ENCODE assay signal across 3 cellular contexts in genomic region chr5:147995846-147996245, GRCh38.
"Had no signal": no experiment of that assay in that cellular context is flagged by ENCODE, and none has a peak within 500 bp of the region (broad histone marks: within the 10 kb centered on the region; RNA-seq: fewer than 3 reads in every experiment).

No MANE protein-coding gene starts in this region.

- H3K4me3 ChIP-seq: GM12878 had no signal

- DNase-seq: GDM1, GF-D8 had no signal

- ATAC-seq: GM12878 had no signal
